ENCODE assay signal across 20 cellular contexts in genomic region chr1:88982055-88982454, GRCh38. TPM values are rescaled to one million over a fixed set of nuclear protein-coding genes. Genes with fewer than 3 reads are reported as not detected.
A peak's percentile ranks its signal among the peaks of the same experiment; 100 is the strongest.
DNase-seq lines count a peak whose midpoint lies in the region; ATAC-seq and TF ChIP-seq lines count a peak whose summit lies in the region.
"Had no signal": no experiment of that assay in that cellular context is flagged by ENCODE, and none has a peak within 500 bp of the region (broad histone marks: within the 10 kb centered on the region; RNA-seq: fewer than 3 reads in every experiment).

No MANE protein-coding gene starts in this region.

- H3K36me3 Mint-ChIP-seq in activated CD8-positive, alpha-beta memory T cell treated with anti-CD3 and anti-CD28 coated beads, Interleukin-2, amount 10 ng/mL, durations not matched to agents 7 days and 5 days = peaks cover 81% of the 10 kb centered on the region
- H3K36me3 Mint-ChIP-seq in activated naive CD8-positive, alpha-beta T cell treated with anti-CD3 and anti-CD28 coated beads, Interleukin-2, amount 50 U/mL, for 24 hours (ENCODE audit: low read depth) = peaks cover 61% of the 10 kb centered on the region
- H3K36me3 Mint-ChIP-seq in memory B cell = peaks cover 8% of the 10 kb centered on the region
- H3K36me3 Mint-ChIP-seq in effector memory CD8-positive, alpha-beta T cell (ENCODE audit: insufficient read depth) = peaks cover 28% of the 10 kb centered on the region

- CTCF ChIA-PET in activated CD8-positive, alpha-beta memory T cell treated with anti-CD3 and anti-CD28 coated beads, Interleukin-2, amount 10 ng/mL, durations not matched to agents 7 days and 5 days (lab: Charles Lee) = interaction anchor here (0.7 kb wide), 1 partner anchor 14 kb away, joined by 3 read pairs; no protein-coding TSS in a partner anchor

- intact Hi-C loops in prostate gland (cut with DNase I) = no loop called here

- peaks cover 72% of the 10 kb centered on the region for H3K4me1 Mint-ChIP-seq in activated CD8-positive, alpha-beta memory T cell treated with anti-CD3 and anti-CD28 coated beads, Interleukin-2, amount 10 ng/mL, durations not matched to agents 7 days and 5 days
- peaks cover 81% of the 10 kb centered on the region for H3K4me1 Mint-ChIP-seq in activated naive CD8-positive, alpha-beta T cell treated with anti-CD3 and anti-CD28 coated beads, Interleukin-2, amount 50 U/mL, for 24 hours
- H3K4me1 Mint-ChIP-seq in memory B cell = peaks cover 28% of the 10 kb centered on the region
- peaks cover 20 to 51% of the 10 kb centered on the region in 2 donors for H3K4me1 Mint-ChIP-seq in effector memory CD8-positive, alpha-beta T cell (ENCODE audit: low read depth in 2 of 2)

- no peak for TF ChIP-seq POLR2A in prostate gland (IDR thresholded peaks at IDR 0.05)

- TF ChIP-seq CTCF in prostate gland (IDR thresholded peaks at IDR 0.05) = no peak

- no peaks in the 10 kb centered on the region for H3K27me3 ChIP-seq in prostate gland (replicated peaks; ENCODE audit: insufficient read depth)
- H3K27me3 ChIP-seq: spleen had no signal

- peaks cover 3% of the 10 kb centered on the region for H3K4me1 ChIP-seq in prostate gland (replicated peaks)

- no peaks in the 10 kb centered on the region for H3K9me3 ChIP-seq in prostate gland
- H3K9me3 ChIP-seq: A549, spleen had no signal

- no peak for ATAC-seq in activated CD8-positive, alpha-beta memory T cell treated with anti-CD3 and anti-CD28 coated beads, Interleukin-2, amount 10 ng/mL, durations not matched to agents 7 days and 5 days
- ATAC-seq in activated naive CD8-positive, alpha-beta T cell treated with anti-CD3 and anti-CD28 coated beads, Interleukin-2, amount 50 U/mL, for 24 hours = no peak
- no peak for ATAC-seq in memory B cell (ENCODE audit: low read depth)
- no peak for ATAC-seq in effector memory CD8-positive, alpha-beta T cell (replicated peaks)
- ATAC-seq: A549, left colon, T-helper 17 cell had no signal

- no peak overlapping the region for H3K4me3 ChIP-seq in prostate gland
- H3K4me3 ChIP-seq: A549, spleen had no signal

- no peak overlapping the region for H3K27ac ChIP-seq in prostate gland
- H3K27ac ChIP-seq: A549, C4-2B had no signal

- H3K27ac Mint-ChIP-seq in activated CD8-positive, alpha-beta memory T cell treated with anti-CD3 and anti-CD28 coated beads, Interleukin-2, amount 10 ng/mL, durations not matched to agents 7 days and 5 days = peak overlapping the region; percentile 86
- peak overlapping the region; percentile 73 for H3K27ac Mint-ChIP-seq in activated naive CD8-positive, alpha-beta T cell treated with anti-CD3 and anti-CD28 coated beads, Interleukin-2, amount 50 U/mL, for 24 hours
- H3K27ac Mint-ChIP-seq in memory B cell = peak overlapping the region; percentile 7
- no peak overlapping the region for H3K27ac Mint-ChIP-seq in effector memory CD8-positive, alpha-beta T cell

- H3K36me3 ChIP-seq in prostate gland = no peaks in the 10 kb centered on the region

- no peaks in the 10 kb centered on the region for H3K27me3 Mint-ChIP-seq in activated CD8-positive, alpha-beta memory T cell treated with anti-CD3 and anti-CD28 coated beads, Interleukin-2, amount 10 ng/mL, durations not matched to agents 7 days and 5 days
- no peaks in the 10 kb centered on the region for H3K27me3 Mint-ChIP-seq in activated naive CD8-positive, alpha-beta T cell treated with anti-CD3 and anti-CD28 coated beads, Interleukin-2, amount 50 U/mL, for 24 hours
- H3K27me3 Mint-ChIP-seq in memory B cell = no peaks in the 10 kb centered on the region
- H3K27me3 Mint-ChIP-seq in effector memory CD8-positive, alpha-beta T cell = no peaks in the 10 kb centered on the region
- H3K27me3 Mint-ChIP-seq: T-helper 17 cell had no signal

- H3K9me3 Mint-ChIP-seq in activated CD8-positive, alpha-beta memory T cell treated with anti-CD3 and anti-CD28 coated beads, Interleukin-2, amount 10 ng/mL, durations not matched to agents 7 days and 5 days (ENCODE audit: low read depth) = peaks cover 23% of the 10 kb centered on the region
- no peaks in the 10 kb centered on the region for H3K9me3 Mint-ChIP-seq in activated naive CD8-positive, alpha-beta T cell treated with anti-CD3 and anti-CD28 coated beads, Interleukin-2, amount 50 U/mL, for 24 hours
- H3K9me3 Mint-ChIP-seq in memory B cell = no peaks in the 10 kb centered on the region
- no peaks in the 10 kb centered on the region for H3K9me3 Mint-ChIP-seq in effector memory CD8-positive, alpha-beta T cell
- H3K9me3 Mint-ChIP-seq: H9 had no signal

- H3K4me3 Mint-ChIP-seq in activated CD8-positive, alpha-beta memory T cell treated with anti-CD3 and anti-CD28 coated beads, Interleukin-2, amount 10 ng/mL, durations not matched to agents 7 days and 5 days = peak overlapping the region; percentile 18
- H3K4me3 Mint-ChIP-seq in activated naive CD8-positive, alpha-beta T cell treated with anti-CD3 and anti-CD28 coated beads, Interleukin-2, amount 50 U/mL, for 24 hours = no peak overlapping the region
- no peak overlapping the region for H3K4me3 Mint-ChIP-seq in memory B cell
- H3K4me3 Mint-ChIP-seq in effector memory CD8-positive, alpha-beta T cell = no peak overlapping the region
- H3K4me3 Mint-ChIP-seq: H9, T-helper 17 cell had no signal

- no peak for DNase-seq in activated CD8-positive, alpha-beta memory T cell treated with anti-CD3 and anti-CD28 coated beads, Interleukin-2, amount 10 ng/mL, durations not matched to agents 7 days and 5 days
- no peak for DNase-seq in activated CD8-positive, alpha-beta memory T cell treated with anti-CD3 and anti-CD28 coated beads, Interleukin-2, amount 50 U/mL, for 48 hours
- DNase-seq in LHCN-M2 (ENCODE audit: low read depth) (peak; percentile 19), memory B cell (ENCODE audit: low spot score in 2 of 2) (no peak), prostate gland (ENCODE audit: low spot score) (no peak), retina (no peak)
- no peak for DNase-seq in activated naive CD8-positive, alpha-beta T cell treated with anti-CD3 and anti-CD28 coated beads, Interleukin-2, amount 50 U/mL, for 24 hours
- DNase-seq in effector memory CD8-positive, alpha-beta T cell = no peak
- DNase-seq: activated gamma-delta T cell treated with Interleukin-2 at 50 U/mL for 16 hours, cortex of kidney, H9, left colon, NCI-H146, NCI-H2171 treated with DMSO at 0.1 percent for 48 hours, NCI-H748 treated with DMSO at 0.1 percent for 48 hours, spleen, T-helper 17 cell had no signal

RNA-seq across cellular contexts. Expression of gene KYAT3, which starts 10.4 kb away (rescaled TPM):
- 10 to 100 TPM; 38.5 to 49.8 TPM for total RNA-seq in activated CD8-positive, alpha-beta memory T cell treated with anti-CD3 and anti-CD28 coated beads, Interleukin-2, amount 10 ng/mL, durations not matched to agents 7 days and 5 days
- total RNA-seq in LHCN-M2 (2014; rRNA removed) = 24.1 and 29.4 TPM in 2 replicates
- polyA plus RNA-seq in LHCN-M2 (2012) = 16.5 TPM
- 10 to 100 TPM; 21.8 to 26.1 TPM for total RNA-seq in prostate gland

RNA-seq across cellular contexts. Expression of gene RBMXL1, which starts 10.4 kb away (rescaled TPM):
- 10 to 100 TPM; 17.6 to 26.5 TPM for total RNA-seq in activated CD8-positive, alpha-beta memory T cell treated with anti-CD3 and anti-CD28 coated beads, Interleukin-2, amount 10 ng/mL, durations not matched to agents 7 days and 5 days
- total RNA-seq in LHCN-M2 (2014; rRNA removed) (6.4 and 7.7 TPM in 2 replicates), prostate gland (10 to 100 TPM; 14.9 to 36.9 TPM)
- polyA plus RNA-seq in LHCN-M2 (2012) = 2.4 TPM

RNA-seq across cellular contexts. Expression of gene GBP3, which starts 40.6 kb away (rescaled TPM):
- total RNA-seq in activated CD8-positive, alpha-beta memory T cell treated with anti-CD3 and anti-CD28 coated beads, Interleukin-2, amount 10 ng/mL, durations not matched to agents 7 days and 5 days = 10 to 100 TPM; 32.0 to 38.6 TPM
- total RNA-seq in LHCN-M2 (2014; rRNA removed) = 67.6 and 72.9 TPM in 2 replicates
- 35.8 TPM for polyA plus RNA-seq in LHCN-M2 (2012)
- total RNA-seq in prostate gland = 10 to 100 TPM; 15.8 to 32.7 TPM
- total RNA-seq: H9 had no signal
- polyA plus RNA-seq: neural cell had no signal

Comparison
In these comparisons a context has a peak if more than half of its experiments do, and no peak if none do; other contexts are left out.
1. H3K27ac Mint-ChIP-seq: peak in activated CD8-positive, alpha-beta memory T cell treated with anti-CD3 and anti-CD28 coated beads, Interleukin-2, amount 10 ng/mL, durations not matched to agents 7 days and 5 days (single experiment), activated naive CD8-positive, alpha-beta T cell treated with anti-CD3 and anti-CD28 coated beads, Interleukin-2, amount 50 U/mL, for 24 hours (single experiment) and memory B cell (single experiment); none in effector memory CD8-positive, alpha-beta T cell (0 of 2).